18 cellular contexts compared by ENCODE assay signal in genomic region chr9:105360344-105360743, GRCh38.
DNase-seq lines count a peak whose midpoint lies in the region; ATAC-seq, FAIRE-seq and TF ChIP-seq lines count a peak whose summit lies in the region.
"Had no signal": no experiment of that assay in that cellular context is flagged by ENCODE, and none has a peak within 500 bp of the region (broad histone marks: within the 10 kb centered on the region; RNA-seq: fewer than 3 reads in every experiment).

No MANE protein-coding gene starts in this region.

- H3K4me3 ChIP-seq in Loucy (ENCODE audit: low read length, poor library complexity, severe bottlenecking), result no peak overlapping the region
- no peak overlapping the region for H3K4me3 ChIP-seq in gastrocnemius medialis
- H3K4me3 ChIP-seq: right atrium auricular region, tibial artery had no signal

- FAIRE-seq in GM18507 (lab: Jason Lieb, UNC), result peak; percentile 52
- FAIRE-seq: islet of Langerhans had no signal

- no peak overlapping the region for H3K4me3 Mint-ChIP-seq in activated CD8-positive, alpha-beta T cell treated with anti-CD3 and anti-CD28 coated beads, Interleukin-2, amount 10 ng/mL, durations not matched to agents 7 days and 5 days
- H3K4me3 Mint-ChIP-seq: CD4-positive, CD25-positive, alpha-beta regulatory T cell; stimulated activated memory B cell treated with anti-CD40 and anti-IgM and Interleukin-4, amounts not matched to agents 10 μg/mL and 1 μg/mL and 100 μg/mL, for 72 hours had no signal

- H3K9me3 ChIP-seq in Loucy (ENCODE audit: insufficient read depth, low read depth, low read length), result no peaks in the 10 kb centered on the region
- H3K9me3 ChIP-seq in gastrocnemius medialis, result no peaks in the 10 kb centered on the region
- H3K9me3 ChIP-seq: right atrium auricular region, tibial artery had no signal

- H3K9me2 ChIP-seq in Loucy (replicated peaks; ENCODE audit: low read depth, low read length), result no peaks in the 10 kb centered on the region
- H3K9me2 ChIP-seq: SK-N-SH had no signal

- peak; percentile 16 for TF ChIP-seq POLR2A in erythroblast (IDR thresholded peaks at IDR 0.05; ENCODE audit: low read length)
- TF ChIP-seq POLR2A in gastrocnemius medialis (IDR thresholded peaks at IDR 0.05), result no peak

- H3K36me3 ChIP-seq in Loucy (ENCODE audit: insufficient read depth, low read length) (peaks cover 83% of the 10 kb centered on the region), gastrocnemius medialis (peaks cover 0 to 4% of the 10 kb centered on the region in 2 donors)

- H2AFZ ChIP-seq in Loucy (ENCODE audit: low read length), result no peak overlapping the region

- peaks cover 7% of the 10 kb centered on the region for H3K27me3 Mint-ChIP-seq in activated CD8-positive, alpha-beta T cell treated with anti-CD3 and anti-CD28 coated beads, Interleukin-2, amount 10 ng/mL, durations not matched to agents 7 days and 5 days (ENCODE audit: low read depth)
- H3K27me3 Mint-ChIP-seq: CD4-positive, CD25-positive, alpha-beta regulatory T cell; stimulated activated memory B cell treated with anti-CD40 and anti-IgM and Interleukin-4, amounts not matched to agents 10 μg/mL and 1 μg/mL and 100 μg/mL, for 72 hours had no signal

- H3K4me2 ChIP-seq in Loucy (ENCODE audit: low read depth, low read length, poor library complexity, severe bottlenecking), result no peak overlapping the region
- H3K4me2 ChIP-seq: SK-N-SH had no signal

- peak; percentile 35 for ATAC-seq in activated CD8-positive, alpha-beta T cell treated with anti-CD3 and anti-CD28 coated beads, Interleukin-2, amount 10 ng/mL, durations not matched to agents 7 days and 5 days
- ATAC-seq in HG02588 (IDR thresholded peaks at IDR 0.05; ENCODE audit: unreplicated experiment) (no peak), GM18511 (IDR thresholded peaks at IDR 0.05; ENCODE audit: unreplicated experiment) (no peak), gastrocnemius medialis (no peak)
- ATAC-seq: stimulated activated memory B cell treated with anti-CD40 and anti-IgM and Interleukin-4, amounts not matched to agents 10 μg/mL and 1 μg/mL and 100 μg/mL, for 72 hours had no signal

- intact Hi-C loops in gastrocnemius medialis (cut with DNase I; ENCODE audit: low total_unique reads), result no loop called here

- H4K20me1 ChIP-seq in Loucy (ENCODE audit: insufficient read depth, low read length, poor library complexity, severe bottlenecking), result no peaks in the 10 kb centered on the region

- H3K9ac ChIP-seq in Loucy (ENCODE audit: low read depth, low read length, poor library complexity, severe bottlenecking), result no peak overlapping the region
- H3K9ac ChIP-seq: SK-N-SH had no signal

- POLR2A ChIA-PET in activated CD8-positive, alpha-beta T cell treated with anti-CD3 and anti-CD28 coated beads, Interleukin-2, amount 10 ng/mL, durations not matched to agents 7 days and 5 days (lab: Charles Lee), result interaction anchor here (1.4 kb wide), 1 partner anchor 45 kb away, joined by 17 read pairs; no protein-coding TSS in a partner anchor

- peaks cover 35% of the 10 kb centered on the region for H3K4me1 Mint-ChIP-seq in activated CD8-positive, alpha-beta T cell treated with anti-CD3 and anti-CD28 coated beads, Interleukin-2, amount 10 ng/mL, durations not matched to agents 7 days and 5 days (ENCODE audit: low read depth)

- in situ Hi-C loops in gastrocnemius medialis (cut with MboI; ENCODE audit: low sequenced_read_pairs in 4 of 4), result no loop called here

- no peak for DNase-seq in GM18507 (ENCODE audit: extremely low spot score, insufficient read length, low read depth)
- no peak for DNase-seq in activated CD8-positive, alpha-beta T cell treated with anti-CD3 and anti-CD28 coated beads, Interleukin-2, amount 10 ng/mL, durations not matched to agents 7 days and 5 days
- DNase-seq in erythroblast (lab: John Stamatoyannopoulos, UW), result peak in 1 of 2 experiments; percentile 15
- no peak for DNase-seq in gastrocnemius medialis
- no peak for DNase-seq in AG08396 (ENCODE audit: low spot score)
- DNase-seq: caudate nucleus; effector CD4-positive, alpha-beta T cell; Kasumi-1; NCI-H526; SK-N-SH; tibial artery had no signal

- H3K4me1 ChIP-seq in Loucy (ENCODE audit: insufficient read depth, low read length, poor library complexity, severe bottlenecking) (peaks cover 21% of the 10 kb centered on the region), gastrocnemius medialis (no peaks in the 10 kb centered on the region)
- H3K4me1 ChIP-seq: right atrium auricular region, tibial artery had no signal

- no peak overlapping the region for H3K27ac ChIP-seq in gastrocnemius medialis
- H3K27ac ChIP-seq: right atrium auricular region, tibial artery had no signal

- H3K9me3 Mint-ChIP-seq in activated CD8-positive, alpha-beta T cell treated with anti-CD3 and anti-CD28 coated beads, Interleukin-2, amount 10 ng/mL, durations not matched to agents 7 days and 5 days (ENCODE audit: insufficient read depth), result no peaks in the 10 kb centered on the region
- H3K9me3 Mint-ChIP-seq: stimulated activated memory B cell treated with anti-CD40 and anti-IgM and Interleukin-4, amounts not matched to agents 10 μg/mL and 1 μg/mL and 100 μg/mL, for 72 hours had no signal

- TF ChIP-seq CTCF in Loucy (conservative IDR thresholded peaks at IDR 0.05; ENCODE audit: low read length) (peak; percentile 56), gastrocnemius medialis (IDR thresholded peaks at IDR 0.05 in 4 of 5, conservative IDR thresholded peaks at IDR 0.05 in 1 of 5) (no peak)

- CTCF ChIA-PET in activated CD8-positive, alpha-beta T cell treated with anti-CD3 and anti-CD28 coated beads, Interleukin-2, amount 10 ng/mL, durations not matched to agents 7 days and 5 days (lab: Charles Lee), result interaction anchor here (0.9 to 1.7 kb wide), 13 partner anchors 10 to 191 kb away, joined by 3 to 12 read pairs (median 4); partner anchors contain the start of gene SLC44A1

- H3K79me2 ChIP-seq in Loucy (ENCODE audit: insufficient read depth, low read length), result no peaks in the 10 kb centered on the region

- H3K27me3 ChIP-seq in Loucy (ENCODE audit: insufficient read depth, low read length, poor library complexity, severe bottlenecking), result no peaks in the 10 kb centered on the region
- H3K27me3 ChIP-seq in gastrocnemius medialis, result no peaks in the 10 kb centered on the region
- H3K27me3 ChIP-seq: right atrium auricular region, tibial artery had no signal

- H3K36me3 Mint-ChIP-seq in activated CD8-positive, alpha-beta T cell treated with anti-CD3 and anti-CD28 coated beads, Interleukin-2, amount 10 ng/mL, durations not matched to agents 7 days and 5 days (ENCODE audit: low read depth), result peaks cover 12% of the 10 kb centered on the region

- no peaks in the 10 kb centered on the region for H3F3A ChIP-seq in Loucy (ENCODE audit: low read depth)

- no peak overlapping the region for H3K27ac Mint-ChIP-seq in activated CD8-positive, alpha-beta T cell treated with anti-CD3 and anti-CD28 coated beads, Interleukin-2, amount 10 ng/mL, durations not matched to agents 7 days and 5 days
- H3K27ac Mint-ChIP-seq: CD4-positive, CD25-positive, alpha-beta regulatory T cell; stimulated activated memory B cell treated with anti-CD40 and anti-IgM and Interleukin-4, amounts not matched to agents 10 μg/mL and 1 μg/mL and 100 μg/mL, for 72 hours had no signal
